Comparison of ENCODE assay signal across 1 cellular context in the genomic region with DNA sequence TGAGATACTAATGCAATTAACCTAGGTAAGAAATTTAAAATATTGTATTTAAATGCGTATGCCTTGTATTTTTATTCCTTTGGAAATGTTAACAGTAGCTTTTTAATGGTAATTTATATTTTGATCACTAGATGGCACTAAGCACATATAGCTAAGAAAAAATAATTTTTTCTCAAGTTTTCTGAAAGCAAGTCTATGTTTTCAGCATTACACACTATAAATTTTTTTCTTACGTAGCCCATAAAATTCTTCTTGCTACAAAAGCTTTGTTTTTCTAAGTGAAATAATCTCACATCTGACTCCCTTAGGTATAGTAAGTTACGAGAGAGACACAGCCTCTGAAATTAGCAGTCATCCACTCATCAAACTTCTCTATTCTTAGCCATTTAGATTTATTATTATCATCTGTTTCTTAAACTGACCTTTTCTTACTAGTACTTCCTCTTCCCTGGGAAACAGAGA.
TF ChIP-seq lines count a peak whose summit lies in the region.

No MANE protein-coding gene starts in this region.

TF ChIP-seq in GM23338, 12 proteins besides CTCF, POLR2A, EP300 and RAD21 (continued from another document):
- TF ChIP-seq, protein P1, sequence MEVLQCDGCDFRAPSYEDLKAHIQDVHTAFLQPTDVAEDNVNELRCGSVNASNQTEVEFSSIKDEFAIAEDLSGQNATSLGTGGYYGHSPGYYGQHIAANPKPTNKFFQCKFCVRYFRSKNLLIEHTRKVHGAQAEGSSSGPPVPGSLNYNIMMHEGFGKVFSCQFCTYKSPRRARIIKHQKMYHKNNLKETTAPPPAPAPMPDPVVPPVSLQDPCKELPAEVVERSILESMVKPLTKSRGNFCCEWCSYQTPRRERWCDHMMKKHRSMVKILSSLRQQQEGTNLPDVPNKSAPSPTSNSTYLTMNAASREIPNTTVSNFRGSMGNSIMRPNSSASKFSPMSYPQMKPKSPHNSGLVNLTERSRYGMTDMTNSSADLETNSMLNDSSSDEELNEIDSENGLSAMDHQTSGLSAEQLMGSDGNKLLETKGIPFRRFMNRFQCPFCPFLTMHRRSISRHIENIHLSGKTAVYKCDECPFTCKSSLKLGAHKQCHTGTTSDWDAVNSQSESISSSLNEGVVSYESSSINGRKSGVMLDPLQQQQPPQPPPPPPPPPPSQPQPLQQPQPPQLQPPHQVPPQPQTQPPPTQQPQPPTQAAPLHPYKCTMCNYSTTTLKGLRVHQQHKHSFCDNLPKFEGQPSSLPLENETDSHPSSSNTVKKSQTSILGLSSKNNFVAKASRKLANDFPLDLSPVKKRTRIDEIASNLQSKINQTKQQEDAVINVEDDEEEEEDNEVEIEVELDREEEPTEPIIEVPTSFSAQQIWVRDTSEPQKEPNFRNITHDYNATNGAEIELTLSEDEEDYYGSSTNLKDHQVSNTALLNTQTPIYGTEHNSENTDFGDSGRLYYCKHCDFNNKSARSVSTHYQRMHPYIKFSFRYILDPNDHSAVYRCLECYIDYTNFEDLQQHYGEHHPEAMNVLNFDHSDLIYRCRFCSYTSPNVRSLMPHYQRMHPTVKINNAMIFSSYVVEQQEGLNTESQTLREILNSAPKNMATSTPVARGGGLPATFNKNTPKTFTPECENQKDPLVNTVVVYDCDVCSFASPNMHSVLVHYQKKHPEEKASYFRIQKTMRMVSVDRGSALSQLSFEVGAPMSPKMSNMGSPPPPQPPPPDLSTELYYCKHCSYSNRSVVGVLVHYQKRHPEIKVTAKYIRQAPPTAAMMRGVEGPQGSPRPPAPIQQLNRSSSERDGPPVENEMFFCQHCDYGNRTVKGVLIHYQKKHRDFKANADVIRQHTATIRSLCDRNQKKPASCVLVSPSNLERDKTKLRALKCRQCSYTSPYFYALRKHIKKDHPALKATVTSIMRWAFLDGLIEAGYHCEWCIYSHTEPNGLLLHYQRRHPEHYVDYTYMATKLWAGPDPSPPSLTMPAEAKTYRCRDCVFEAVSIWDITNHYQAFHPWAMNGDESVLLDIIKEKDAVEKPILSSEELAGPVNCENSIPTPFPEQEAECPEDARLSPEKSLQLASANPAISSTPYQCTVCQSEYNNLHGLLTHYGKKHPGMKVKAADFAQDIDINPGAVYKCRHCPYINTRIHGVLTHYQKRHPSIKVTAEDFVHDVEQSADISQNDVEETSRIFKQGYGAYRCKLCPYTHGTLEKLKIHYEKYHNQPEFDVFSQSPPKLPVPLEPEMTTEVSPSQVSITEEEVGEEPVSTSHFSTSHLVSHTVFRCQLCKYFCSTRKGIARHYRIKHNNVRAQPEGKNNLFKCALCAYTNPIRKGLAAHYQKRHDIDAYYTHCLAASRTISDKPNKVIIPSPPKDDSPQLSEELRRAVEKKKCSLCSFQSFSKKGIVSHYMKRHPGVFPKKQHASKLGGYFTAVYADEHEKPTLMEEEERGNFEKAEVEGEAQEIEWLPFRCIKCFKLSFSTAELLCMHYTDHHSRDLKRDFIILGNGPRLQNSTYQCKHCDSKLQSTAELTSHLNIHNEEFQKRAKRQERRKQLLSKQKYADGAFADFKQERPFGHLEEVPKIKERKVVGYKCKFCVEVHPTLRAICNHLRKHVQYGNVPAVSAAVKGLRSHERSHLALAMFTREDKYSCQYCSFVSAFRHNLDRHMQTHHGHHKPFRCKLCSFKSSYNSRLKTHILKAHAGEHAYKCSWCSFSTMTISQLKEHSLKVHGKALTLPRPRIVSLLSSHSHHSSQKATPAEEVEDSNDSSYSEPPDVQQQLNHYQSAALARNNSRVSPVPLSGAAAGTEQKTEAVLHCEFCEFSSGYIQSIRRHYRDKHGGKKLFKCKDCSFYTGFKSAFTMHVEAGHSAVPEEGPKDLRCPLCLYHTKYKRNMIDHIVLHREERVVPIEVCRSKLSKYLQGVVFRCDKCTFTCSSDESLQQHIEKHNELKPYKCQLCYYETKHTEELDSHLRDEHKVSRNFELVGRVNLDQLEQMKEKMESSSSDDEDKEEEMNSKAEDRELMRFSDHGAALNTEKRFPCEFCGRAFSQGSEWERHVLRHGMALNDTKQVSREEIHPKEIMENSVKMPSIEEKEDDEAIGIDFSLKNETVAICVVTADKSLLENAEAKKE (CRISPR knock-in tag; IDR thresholded peaks at IDR 0.05) = no peak
